Comparison of ENCODE assay signal across 8 cellular contexts in the genomic region with DNA sequence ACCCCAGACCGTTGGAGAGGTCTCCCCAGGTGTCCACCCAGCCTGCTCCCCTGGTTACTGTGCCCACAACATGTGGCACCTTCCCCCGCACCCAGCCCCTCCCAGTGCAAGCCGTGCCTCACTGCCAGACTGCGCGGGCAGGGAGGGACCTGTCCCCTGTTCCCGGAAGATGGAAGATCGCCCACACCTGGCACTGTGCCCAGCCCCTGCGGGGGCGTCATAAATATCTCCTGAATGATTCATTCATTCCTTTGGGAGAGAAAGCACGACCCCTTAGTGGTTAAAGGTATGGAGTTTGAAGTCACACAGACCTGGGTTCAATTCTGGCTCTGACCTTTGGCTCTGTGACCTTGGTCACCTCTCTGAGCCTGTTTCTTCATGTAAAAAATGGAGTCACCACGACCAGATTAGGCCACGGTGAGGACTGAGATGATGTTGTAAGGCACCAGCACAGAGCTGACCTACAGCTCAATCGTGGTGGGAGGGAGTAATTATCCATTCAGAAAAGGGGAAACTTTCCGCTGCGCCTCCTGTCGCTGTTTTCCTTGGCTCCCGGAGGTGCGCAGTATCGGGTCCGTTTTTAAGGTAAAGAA. TPM values are rescaled to one million over a fixed set of nuclear protein-coding genes. Genes with fewer than 3 reads are reported as not detected.
DNase-seq lines count a peak whose midpoint lies in the region; ATAC-seq, FAIRE-seq and TF ChIP-seq lines count a peak whose summit lies in the region.

No MANE protein-coding gene starts in this region.

- POLR2A ChIA-PET in activated CD4-positive, alpha-beta T cell treated with anti-CD3 and anti-CD28 coated beads, Interleukin-2, amount 10 ng/mL, durations not matched to agents 7 days and 5 days (lab: Charles Lee): no interaction called here

- ATAC-seq in HG03520 (IDR thresholded peaks at IDR 0.05; ENCODE audit: unreplicated experiment): no peak

- intact Hi-C loops in transverse colon (cut with DNase I; ENCODE audit: low total_unique reads): no loop called here

- TF ChIP-seq CTCF in astrocyte (IDR thresholded peaks at IDR 0.05; ENCODE audit: insufficient read depth, low read depth, low read length) (no peak), kidney epithelial cell (IDR thresholded peaks at IDR 0.05; ENCODE audit: insufficient read depth, low read length, poor library complexity, severe bottlenecking) (no peak), transverse colon (IDR thresholded peaks at IDR 0.05) (no peak)

- peak overlapping the region; percentile 81 for H3K4me2 ChIP-seq in astrocyte (ENCODE audit: low read length)

- no peak overlapping the region for H2AFZ ChIP-seq in astrocyte (ENCODE audit: low read depth, low read length)

- peaks cover 23% of the 10 kb centered on the region for H3K4me1 Mint-ChIP-seq in activated naive CD8-positive, alpha-beta T cell (ENCODE audit: low read depth)
- peaks cover 26% of the 10 kb centered on the region for H3K4me1 Mint-ChIP-seq in activated naive CD8-positive, alpha-beta T cell treated with anti-CD3 and anti-CD28 coated beads for 36 hours
- H3K4me1 Mint-ChIP-seq in astrocyte (ENCODE audit: low read depth, unreplicated experiment): peaks cover 10% of the 10 kb centered on the region
- H3K4me1 Mint-ChIP-seq in activated CD4-positive, alpha-beta T cell treated with anti-CD3 and anti-CD28 coated beads, Interleukin-2, amount 10 ng/mL, durations not matched to agents 7 days and 5 days: peaks cover 26% of the 10 kb centered on the region

- H3K27ac ChIP-seq in astrocyte (ENCODE audit: low read depth, low read length): no peak overlapping the region
- H3K27ac ChIP-seq in transverse colon: no peak overlapping the region

- FAIRE-seq in astrocyte (lab: Jason Lieb, UNC): no peak

- in situ Hi-C loops in transverse colon (cut with MboI; ENCODE audit: low pct_ligation_motif_present in 1 of 4, low pct_unique_long_range_greater_than_20kb in 1 of 4, low sequenced_read_pairs in 3 of 4): loop anchor here in 1 of 4 donors (25.0 kb wide), 1 partner anchor 310 kb away; no protein-coding TSS in a partner anchor

- H3K36me3 ChIP-seq in astrocyte (ENCODE audit: insufficient read depth, low read length) (no peaks in the 10 kb centered on the region), kidney epithelial cell (ENCODE audit: control insufficient read depth, insufficient read depth, low read length) (no peaks in the 10 kb centered on the region), transverse colon (no peaks in the 10 kb centered on the region)

- WGBS in transverse colon (ENCODE audit: low coverage in 1 of 2), 2 donors: 0 to 23% methylated on average over 2 to 20 of the region's 20 CpGs

- no peak overlapping the region for H3K27ac Mint-ChIP-seq in activated naive CD8-positive, alpha-beta T cell
- no peak overlapping the region for H3K27ac Mint-ChIP-seq in activated naive CD8-positive, alpha-beta T cell treated with anti-CD3 and anti-CD28 coated beads for 36 hours
- H3K27ac Mint-ChIP-seq in astrocyte (ENCODE audit: unreplicated experiment): peak overlapping the region; percentile 83
- H3K27ac Mint-ChIP-seq in activated CD4-positive, alpha-beta T cell treated with anti-CD3 and anti-CD28 coated beads, Interleukin-2, amount 10 ng/mL, durations not matched to agents 7 days and 5 days: no peak overlapping the region

- peaks cover 18% of the 10 kb centered on the region for H3K27me3 Mint-ChIP-seq in activated naive CD8-positive, alpha-beta T cell
- H3K27me3 Mint-ChIP-seq in activated naive CD8-positive, alpha-beta T cell treated with anti-CD3 and anti-CD28 coated beads for 36 hours: peaks cover 73% of the 10 kb centered on the region
- peaks cover 35% of the 10 kb centered on the region for H3K27me3 Mint-ChIP-seq in astrocyte (ENCODE audit: low read depth, unreplicated experiment)
- H3K27me3 Mint-ChIP-seq in activated CD4-positive, alpha-beta T cell treated with anti-CD3 and anti-CD28 coated beads, Interleukin-2, amount 10 ng/mL, durations not matched to agents 7 days and 5 days: peaks cover 64% of the 10 kb centered on the region

- no peak for TF ChIP-seq EP300 in transverse colon (IDR thresholded peaks at IDR 0.05; ENCODE audit: low read depth)

- CTCF ChIA-PET in activated CD4-positive, alpha-beta T cell treated with anti-CD3 and anti-CD28 coated beads, Interleukin-2, amount 10 ng/mL, durations not matched to agents 7 days and 5 days (lab: Charles Lee): interaction anchor here (0.7 to 0.8 kb wide), 2 partner anchors 15 to 334 kb away, joined by 3 to 5 read pairs; no protein-coding TSS in a partner anchor

- H3K4me3 Mint-ChIP-seq in activated naive CD8-positive, alpha-beta T cell: peak overlapping the region; percentile 79
- no peak overlapping the region for H3K4me3 Mint-ChIP-seq in activated naive CD8-positive, alpha-beta T cell treated with anti-CD3 and anti-CD28 coated beads for 36 hours
- H3K4me3 Mint-ChIP-seq in astrocyte (ENCODE audit: unreplicated experiment): peak overlapping the region; percentile 81
- H3K4me3 Mint-ChIP-seq in activated CD4-positive, alpha-beta T cell treated with anti-CD3 and anti-CD28 coated beads, Interleukin-2, amount 10 ng/mL, durations not matched to agents 7 days and 5 days: no peak overlapping the region

- H3K9me3 Mint-ChIP-seq in activated naive CD8-positive, alpha-beta T cell (ENCODE audit: low read depth): peaks cover 3% of the 10 kb centered on the region
- peaks cover 6% of the 10 kb centered on the region for H3K9me3 Mint-ChIP-seq in activated naive CD8-positive, alpha-beta T cell treated with anti-CD3 and anti-CD28 coated beads for 36 hours
- no peaks in the 10 kb centered on the region for H3K9me3 Mint-ChIP-seq in astrocyte (ENCODE audit: unreplicated experiment)
- H3K9me3 Mint-ChIP-seq in activated CD4-positive, alpha-beta T cell treated with anti-CD3 and anti-CD28 coated beads, Interleukin-2, amount 10 ng/mL, durations not matched to agents 7 days and 5 days: peaks cover 2% of the 10 kb centered on the region

- DNase-seq in activated naive CD8-positive, alpha-beta T cell treated with anti-CD3 and anti-CD28 coated beads for 36 hours: no peak
- DNase-seq in astrocyte (ENCODE audit: low read depth) (peak; percentile 63), kidney epithelial cell (ENCODE audit: low read depth) (peak; percentile 63), transverse colon (peak; percentile 63), iPS-NIHi11 (ENCODE audit: low spot score) (no peak)
- DNase-seq in activated CD4-positive, alpha-beta T cell treated with anti-CD3 and anti-CD28 coated beads, Interleukin-2, amount 10 ng/mL, durations not matched to agents 7 days and 5 days: no peak

- H4K20me1 ChIP-seq in astrocyte (ENCODE audit: insufficient read depth, low read length): no peaks in the 10 kb centered on the region

- no peaks in the 10 kb centered on the region for H3K36me3 Mint-ChIP-seq in activated naive CD8-positive, alpha-beta T cell
- H3K36me3 Mint-ChIP-seq in activated naive CD8-positive, alpha-beta T cell treated with anti-CD3 and anti-CD28 coated beads for 36 hours: no peaks in the 10 kb centered on the region
- H3K36me3 Mint-ChIP-seq in astrocyte (ENCODE audit: low read depth, unreplicated experiment): no peaks in the 10 kb centered on the region
- H3K36me3 Mint-ChIP-seq in activated CD4-positive, alpha-beta T cell treated with anti-CD3 and anti-CD28 coated beads, Interleukin-2, amount 10 ng/mL, durations not matched to agents 7 days and 5 days (ENCODE audit: low read depth): no peaks in the 10 kb centered on the region

- H3K9me3 ChIP-seq in astrocyte (ENCODE audit: insufficient read depth, low read depth, low read length) (no peaks in the 10 kb centered on the region), transverse colon (no peaks in the 10 kb centered on the region)

- H3K9ac ChIP-seq in astrocyte (ENCODE audit: low read length): no peak overlapping the region

- H3K4me1 ChIP-seq in astrocyte (ENCODE audit: insufficient read depth, low read length) (peaks cover 30% of the 10 kb centered on the region), transverse colon (peaks cover 7 to 20% (median 16%) of the 10 kb centered on the region in 4 donors)

- H3K4me3 ChIP-seq in astrocyte (ENCODE audit: insufficient read depth, low read depth, low read length): peak overlapping the region; percentile 42
- H3K4me3 ChIP-seq in kidney epithelial cell (ENCODE audit: low read depth, low read length): peak overlapping the region; percentile 42
- peak overlapping the region in 2 of 4 donors; percentile 26 to 46 for H3K4me3 ChIP-seq in transverse colon

- no peaks in the 10 kb centered on the region for H3K79me2 ChIP-seq in astrocyte (ENCODE audit: insufficient read depth, low read length)

- no peak for TF ChIP-seq POLR2A in transverse colon (IDR thresholded peaks at IDR 0.05)

- no peaks in the 10 kb centered on the region for H3K27me3 ChIP-seq in astrocyte (ENCODE audit: insufficient read depth, low read length)
- no peaks in the 10 kb centered on the region for H3K27me3 ChIP-seq in kidney epithelial cell (ENCODE audit: control insufficient read depth, insufficient read depth, low read length)
- peaks cover 38% of the 10 kb centered on the region for H3K27me3 ChIP-seq in transverse colon

RNA-seq across cellular contexts. Expression of gene SYT12, which starts 0.5 kb away (rescaled TPM):
- total RNA-seq in activated naive CD8-positive, alpha-beta T cell treated with anti-CD3 and anti-CD28 coated beads for 36 hours: not detected
- total RNA-seq in astrocyte: 0.34 and 0.62 TPM in 2 replicates
- 0.08 and 0.48 TPM in 2 replicates for total RNA-seq in kidney epithelial cell
- total RNA-seq in transverse colon: not detected
- not detected for total RNA-seq in activated CD4-positive, alpha-beta T cell treated with anti-CD3 and anti-CD28 coated beads, Interleukin-2, amount 10 ng/mL, durations not matched to agents 7 days and 5 days

RNA-seq across cellular contexts. Expression of gene RHOD, which starts 34.2 kb away (rescaled TPM):
- under 1 TPM; 0.50 to 0.78 TPM for total RNA-seq in activated naive CD8-positive, alpha-beta T cell treated with anti-CD3 and anti-CD28 coated beads for 36 hours
- total RNA-seq in astrocyte (29.8 and 30.4 TPM in 2 replicates), kidney epithelial cell (97.0 and 112 TPM in 2 replicates), transverse colon (10 to 100 TPM in 1 of 4 donors, 1 to 10 TPM in 3; 1.2 to 54.6 (median 5.8) TPM)
- under 1 TPM in 1 of 2 experiments, not detected in 1; 0.35 TPM for total RNA-seq in activated CD4-positive, alpha-beta T cell treated with anti-CD3 and anti-CD28 coated beads, Interleukin-2, amount 10 ng/mL, durations not matched to agents 7 days and 5 days

RNA-seq across cellular contexts. Expression of gene C11orf86, which starts 47.3 kb away (rescaled TPM):
- total RNA-seq in activated naive CD8-positive, alpha-beta T cell treated with anti-CD3 and anti-CD28 coated beads for 36 hours: not detected
- not detected in 2 replicates for total RNA-seq in astrocyte
- total RNA-seq in kidney epithelial cell: not detected in 2 replicates
- 10 to 100 TPM in 3 of 4 donors, not detected in 1; 21.0 to 88.3 (median 56.1) TPM for total RNA-seq in transverse colon
- total RNA-seq in activated CD4-positive, alpha-beta T cell treated with anti-CD3 and anti-CD28 coated beads, Interleukin-2, amount 10 ng/mL, durations not matched to agents 7 days and 5 days: not detected

Comparison
In these comparisons a context has a peak if more than half of its experiments do, and no peak if none do; other contexts are left out.
1. H3K4me3 Mint-ChIP-seq: peak in activated naive CD8-positive, alpha-beta T cell (single experiment) and astrocyte (single experiment); none in activated naive CD8-positive, alpha-beta T cell treated with anti-CD3 and anti-CD28 coated beads for 36 hours (single experiment) and activated CD4-positive, alpha-beta T cell treated with anti-CD3 and anti-CD28 coated beads, Interleukin-2, amount 10 ng/mL, durations not matched to agents 7 days and 5 days (single experiment).
2. DNase-seq: peak in astrocyte (single experiment), kidney epithelial cell (single experiment) and transverse colon (single experiment); none in activated naive CD8-positive, alpha-beta T cell treated with anti-CD3 and anti-CD28 coated beads for 36 hours (single experiment), activated CD4-positive, alpha-beta T cell treated with anti-CD3 and anti-CD28 coated beads, Interleukin-2, amount 10 ng/mL, durations not matched to agents 7 days and 5 days (single experiment) and iPS-NIHi11 (single experiment).